In genomic region chr7:157406971-157407370, GRCh38 we compare ENCODE assay signal across 23 cellular contexts.
"Had no signal": no experiment of that assay in that cellular context is flagged by ENCODE, and none has a peak within 500 bp of the region (broad histone marks: within the 10 kb centered on the region; RNA-seq: fewer than 3 reads in every experiment).

No MANE protein-coding gene starts in this region.

- H3K27me3 ChIP-seq: esophagus muscularis mucosa, gastroesophageal sphincter, neutrophil, ovary, spleen, stomach, transverse colon had no signal

- H3K9me3 Mint-ChIP-seq: dendritic cell treated with granulocyte-macrophage colony-stimulating factor and Interleukin-4, amounts not matched to agents 40 ng/mL and 50 ng/mL, for 4 days; effector memory CD8-positive, alpha-beta T cell; immature natural killer cell; naive thymus-derived CD4-positive, alpha-beta T cell; nephron progenitor cell had no signal

- H3K27ac ChIP-seq: epithelial cell of prostate, esophagus muscularis mucosa, gastroesophageal sphincter, neutrophil, ovary, spleen, stomach, thoracic aorta, transverse colon had no signal

- H3K9me3 ChIP-seq: esophagus muscularis mucosa, gastroesophageal sphincter, neutrophil, ovary, spleen, stomach, thoracic aorta, transverse colon had no signal

- ATAC-seq: effector memory CD8-positive, alpha-beta T cell; gastroesophageal sphincter; naive thymus-derived CD4-positive, alpha-beta T cell; sciatic nerve had no signal

- H3K4me1 ChIP-seq: gastroesophageal sphincter, transverse colon had no signal

- FAIRE-seq: colon had no signal

- H3K36me3 ChIP-seq: ovary had no signal

- H3K4me3 ChIP-seq: esophagus muscularis mucosa, gastroesophageal sphincter, ovary, spleen, stomach, thoracic aorta, transverse colon had no signal

- H3K4me3 Mint-ChIP-seq: dendritic cell treated with granulocyte-macrophage colony-stimulating factor and Interleukin-4, amounts not matched to agents 40 ng/mL and 50 ng/mL, for 4 days; effector memory CD8-positive, alpha-beta T cell; immature natural killer cell; naive thymus-derived CD4-positive, alpha-beta T cell; nephron progenitor cell had no signal

- H3K27ac Mint-ChIP-seq: dendritic cell treated with granulocyte-macrophage colony-stimulating factor and Interleukin-4, amounts not matched to agents 40 ng/mL and 50 ng/mL, for 4 days; effector memory CD8-positive, alpha-beta T cell; immature natural killer cell; naive thymus-derived CD4-positive, alpha-beta T cell; nephron progenitor cell had no signal

- DNase-seq: effector memory CD8-positive, alpha-beta T cell; glutamatergic neuron; immature natural killer cell; mammary epithelial cell; naive thymus-derived CD4-positive, alpha-beta T cell; nephron progenitor cell; spleen; stimulated activated CD4-positive, alpha-beta T cell treated with anti-CD3 and anti-CD28 coated beads, Interleukin-15, amount 100 ng/mL, for 24 hours; stimulated activated CD4-positive, alpha-beta T cell treated with anti-CD3 and anti-CD28 coated beads, Interleukin-1b, Interleukin-23, amount 100 ng/mL, for 48 hours; stimulated activated naive CD4-positive, alpha-beta T cell; stomach; substantia nigra; transverse colon had no signal

- H3K27me3 Mint-ChIP-seq: dendritic cell treated with granulocyte-macrophage colony-stimulating factor and Interleukin-4, amounts not matched to agents 40 ng/mL and 50 ng/mL, for 4 days; effector memory CD8-positive, alpha-beta T cell; naive thymus-derived CD4-positive, alpha-beta T cell; progenitor cell of endocrine pancreas had no signal
